9 cellular contexts compared by ENCODE assay signal in genomic region chr6:108118791-108119211, GRCh38. TPM values are rescaled to one million over a fixed set of nuclear protein-coding genes. Genes with fewer than 3 reads are reported as not detected.
DNase-seq lines count a peak whose midpoint lies in the region; FAIRE-seq and TF ChIP-seq lines count a peak whose summit lies in the region.
"Had no signal": no experiment of that assay in that cellular context is flagged by ENCODE, and none has a peak within 500 bp of the region (broad histone marks: within the 10 kb centered on the region; RNA-seq: fewer than 3 reads in every experiment).

No MANE protein-coding gene starts in this region.

- H3K4me3 Mint-ChIP-seq in endothelial cell (ENCODE audit: unreplicated experiment): peak overlapping the region; percentile 79
- peak overlapping the region; percentile 40 for H3K4me3 Mint-ChIP-seq in progenitor cell of endocrine pancreas (ENCODE audit: low read depth)

- H3K4me3 ChIP-seq in OCI-LY1 (ENCODE audit: low read depth, low read length, poor library complexity, severe bottlenecking) (peak overlapping the region; percentile 17), small intestine (ENCODE audit: low read depth in 1 of 2, low read length in 2 of 2) (peak overlapping the region in 1 of 2 donors; percentile 66)

- H3K9me3 ChIP-seq in OCI-LY1 (ENCODE audit: low read length): no peaks in the 10 kb centered on the region
- H3K9me3 ChIP-seq in small intestine (ENCODE audit: control insufficient read depth, low read depth): no peaks in the 10 kb centered on the region

- H3K27me3 ChIP-seq in OCI-LY1 (ENCODE audit: insufficient read depth, low read length) (peaks cover 19% of the 10 kb centered on the region), small intestine (ENCODE audit: control insufficient read depth in 2 of 2, insufficient read depth in 2 of 2, low read length in 2 of 2) (peaks cover 8 to 50% of the 10 kb centered on the region in 2 donors)

- H3K79me2 ChIP-seq in OCI-LY1 (ENCODE audit: insufficient read depth, low read length): no peaks in the 10 kb centered on the region

- H3K27me3 Mint-ChIP-seq in endothelial cell (ENCODE audit: unreplicated experiment) (peaks cover 49% of the 10 kb centered on the region), progenitor cell of endocrine pancreas (peaks cover 91% of the 10 kb centered on the region)

- DNase-seq in EH (ENCODE audit: low read depth): peak; percentile 15
- no peak for DNase-seq in endothelial cell (ENCODE audit: low spot score)
- no peak for DNase-seq in progenitor cell of endocrine pancreas (ENCODE audit: low spot score, unreplicated experiment)
- no peak for DNase-seq in foreskin melanocyte
- no peak for DNase-seq in NCI-H446 treated with DMSO at 0.1 percent for 48 hours (lab: John Stamatoyannopoulos, UW)
- DNase-seq in C1 segment of cervical spinal cord (lab: John Stamatoyannopoulos, UW): no peak
- DNase-seq in small intestine: no peak

- no peaks in the 10 kb centered on the region for H3K36me3 ChIP-seq in OCI-LY1 (ENCODE audit: insufficient read depth, low read length)
- H3K36me3 ChIP-seq in small intestine (ENCODE audit: control insufficient read depth in 2 of 2, insufficient read depth in 2 of 2, low read length in 2 of 2): no peaks in the 10 kb centered on the region

- H2AFZ ChIP-seq in OCI-LY1 (ENCODE audit: low read length): no peak overlapping the region

- H3K4me1 Mint-ChIP-seq in endothelial cell (ENCODE audit: unreplicated experiment): peaks cover 40% of the 10 kb centered on the region
- H3K4me1 Mint-ChIP-seq in progenitor cell of endocrine pancreas (ENCODE audit: low read depth): peaks cover 22% of the 10 kb centered on the region

- TF ChIP-seq CTCF in OCI-LY1 (IDR thresholded peaks at IDR 0.05; ENCODE audit: low read length) (no peak), endothelial cell (IDR thresholded peaks at IDR 0.05; ENCODE audit: unreplicated experiment) (no peak), progenitor cell of endocrine pancreas (IDR thresholded peaks at IDR 0.05; ENCODE audit: unreplicated experiment) (no peak)

- H3K9me2 ChIP-seq in OCI-LY1 (ENCODE audit: low read depth, low read length): no peaks in the 10 kb centered on the region

- H3K9me3 Mint-ChIP-seq in endothelial cell (ENCODE audit: unreplicated experiment) (no peaks in the 10 kb centered on the region), progenitor cell of endocrine pancreas (ENCODE audit: low read depth) (no peaks in the 10 kb centered on the region)

- H3K36me3 Mint-ChIP-seq in endothelial cell (ENCODE audit: low read depth, unreplicated experiment) (peaks cover 8% of the 10 kb centered on the region), progenitor cell of endocrine pancreas (ENCODE audit: insufficient read depth) (no peaks in the 10 kb centered on the region)

- no peaks in the 10 kb centered on the region for H3F3A ChIP-seq in OCI-LY1 (ENCODE audit: insufficient read depth, low read length)

- WGBS in small intestine, 3 donors: 2 to 4% (median 2%) methylated on average over 19 of the region's 19 CpGs

- H3K27ac ChIP-seq in OCI-LY1 (ENCODE audit: low read depth, low read length, poor library complexity, severe bottlenecking) (no peak overlapping the region), small intestine (ENCODE audit: low read depth in 1 of 2, low read length in 1 of 2) (no peak overlapping the region)

- FAIRE-seq in small intestine (lab: Jason Lieb, UNC): no peak

- H3K27ac Mint-ChIP-seq in endothelial cell (ENCODE audit: unreplicated experiment): peak overlapping the region; percentile 16
- peak overlapping the region; percentile 47 for H3K27ac Mint-ChIP-seq in progenitor cell of endocrine pancreas

- H3K9ac ChIP-seq in OCI-LY1 (ENCODE audit: low read length): no peak overlapping the region

- peaks cover 23% of the 10 kb centered on the region for H3K4me1 ChIP-seq in OCI-LY1 (ENCODE audit: insufficient read depth, low read length, severe bottlenecking)
- H3K4me1 ChIP-seq in small intestine (ENCODE audit: control insufficient read depth in 2 of 2, insufficient read depth in 1 of 2, low read depth in 1 of 2, low read length in 1 of 2): peaks cover 0 to 9% of the 10 kb centered on the region in 2 donors

- H3K4me2 ChIP-seq in OCI-LY1 (ENCODE audit: low read length): peak overlapping the region; percentile 42

- no peaks in the 10 kb centered on the region for H4K20me1 ChIP-seq in OCI-LY1 (ENCODE audit: insufficient read depth, low read length)

RNA-seq across cellular contexts. Expression of gene OSTM1, which starts 44.3 kb away (rescaled TPM):
- 22.7 TPM for total RNA-seq in endothelial cell (ENCODE audit: unreplicated experiment)
- total RNA-seq in progenitor cell of endocrine pancreas: 8.2 and 11.8 TPM in 2 replicates
- 1 to 10 TPM; 5.7 to 8.8 (median 6.0) TPM for polyA plus RNA-seq in small intestine

RNA-seq across cellular contexts. Expression of gene NR2E1, which starts 47.0 kb away (rescaled TPM):
- total RNA-seq in endothelial cell (ENCODE audit: unreplicated experiment) (not detected), progenitor cell of endocrine pancreas (not detected in 2 replicates)
- not detected for polyA plus RNA-seq in small intestine
- total RNA-seq: dermis microvascular lymphatic vessel endothelial cell had no signal
